32 cellular contexts compared by ENCODE assay signal in the genomic region with DNA sequence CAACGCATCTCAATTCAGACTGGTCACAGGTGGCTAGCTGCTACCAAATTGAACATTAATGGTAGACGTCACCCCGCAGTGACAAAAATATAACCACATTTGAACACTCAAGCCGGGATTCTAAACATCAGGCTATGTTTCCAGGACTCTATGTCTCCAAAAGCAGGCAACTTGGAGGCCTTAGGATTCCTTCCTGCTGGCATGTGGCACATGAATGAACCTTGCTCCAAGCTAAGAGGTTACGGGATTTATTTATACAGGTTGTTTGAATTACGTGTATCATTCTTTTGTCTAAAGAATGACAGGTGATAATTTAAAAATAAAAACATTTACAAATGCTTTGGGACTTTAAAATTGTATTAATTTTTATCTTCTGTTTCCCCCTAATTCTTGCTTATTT.
"Had no signal": no experiment of that assay in that cellular context is flagged by ENCODE, and none has a peak within 500 bp of the region (broad histone marks: within the 10 kb centered on the region; RNA-seq: fewer than 3 reads in every experiment).

No MANE protein-coding gene starts in this region.

- H3K27me3 ChIP-seq: adrenal gland, ascending aorta, body of pancreas, brain microvascular endothelial cell, breast epithelium, cardiac muscle cell had no signal

- ATAC-seq: activated naive CD4-positive, alpha-beta T cell treated with anti-CD3 and anti-CD28 coated beads, Interleukin-2, amount 50 U/mL, for 72 hours; activated naive CD8-positive, alpha-beta T cell treated with anti-CD3 and anti-CD28 coated beads, Interleukin-2, amount 50 U/mL, for 24 hours; activated T-cell treated with anti-CD3 and anti-CD28 coated beads, Interleukin-2, amount 50 U/mL, for 4 hours; activated T-cell treated with anti-CD3 and anti-CD28 coated beads, Interleukin-2, amount 50 U/mL, for 72 hours; activated T-helper 17 cell treated with anti-CD3 and anti-CD28 coated beads, Interleukin-2, amount 50 U/mL, for 72 hours; body of pancreas had no signal

- H3K4me3 ChIP-seq: adrenal gland, ascending aorta, body of pancreas, breast epithelium, cardiac muscle cell had no signal

- H3K9me3 ChIP-seq: adrenal gland, ascending aorta, body of pancreas, breast epithelium had no signal

- H3K27ac ChIP-seq: adrenal gland, ascending aorta, body of pancreas, brain microvascular endothelial cell, breast epithelium, cardiac muscle cell had no signal

- H3K36me3 ChIP-seq: adrenal gland, ascending aorta, brain microvascular endothelial cell, breast epithelium, cardiac muscle cell had no signal

- DNase-seq: activated effector memory CD4-positive, alpha-beta T cell treated with anti-CD3 and anti-CD28 coated beads, Interleukin-2, amount 50 U/mL, for 16 hours; activated effector memory CD4-positive, alpha-beta T cell treated with Interleukin-2 at 50 U/mL for 16 hours; activated gamma-delta T cell; activated gamma-delta T cell treated with Interleukin-2 at 50 U/mL for 16 hours; activated naive CD4-positive, alpha-beta T cell; activated naive CD4-positive, alpha-beta T cell treated with anti-CD3 and anti-CD28 coated beads for 36 hours; activated naive CD4-positive, alpha-beta T cell treated with anti-CD3 and anti-CD28 coated beads, Interleukin-2, amount 10 ng/mL, durations not matched to agents 7 days and 5 days; activated naive CD4-positive, alpha-beta T cell treated with anti-CD3 and anti-CD28 coated beads, Interleukin-2, amount 50 U/mL, for 16 hours; activated naive CD4-positive, alpha-beta T cell treated with Interleukin-2 at 50 U/mL for 16 hours; activated naive CD8-positive, alpha-beta T cell treated with anti-CD3 and anti-CD28 coated beads for 36 hours; activated naive CD8-positive, alpha-beta T cell treated with anti-CD3 and anti-CD28 coated beads, Interleukin-2, amount 10 ng/mL, durations not matched to agents 7 days and 5 days; activated naive CD8-positive, alpha-beta T cell treated with anti-CD3 and anti-CD28 coated beads, Interleukin-2, amount 50 U/mL, for 24 hours; activated T-cell treated with anti-CD3 and anti-CD28 coated beads, Interleukin-2, amount 50 U/mL, for 1 hour; activated T-cell treated with anti-CD3 and anti-CD28 coated beads, Interleukin-2, amount 50 U/mL, for 24 hours; activated T-cell treated with anti-CD3 and anti-CD28 coated beads, Interleukin-2, amount 50 U/mL, for 4 hours; activated T-cell treated with anti-CD3 and anti-CD28 coated beads, Interleukin-2, amount 50 U/mL, for 48 hours; activated T-cell treated with anti-CD3 and anti-CD28 coated beads, Interleukin-2, amount 50 U/mL, for 72 hours; adrenal gland; amniotic stem cell; amygdala; anterior cingulate cortex; aorta; body of pancreas; brain microvascular endothelial cell; caudate nucleus; central memory CD4-positive, alpha-beta T cell; cerebellar nuclear complex had no signal

- H3K4me1 ChIP-seq: adrenal gland, ascending aorta, body of pancreas, breast epithelium had no signal
